Comparison of ENCODE assay signal across 8 cellular contexts in genomic region chr3:14143826-14144225, GRCh38. TPM values are rescaled to one million over a fixed set of nuclear protein-coding genes. Genes with fewer than 3 reads are reported as not detected.
DNase-seq lines count a peak whose midpoint lies in the region; ATAC-seq lines count a peak whose summit lies in the region.

No MANE protein-coding gene starts in this region.

- no peak for DNase-seq in activated naive CD4-positive, alpha-beta T cell treated with Interleukin-2 at 50 U/mL for 16 hours
- peak; percentile 57 for DNase-seq in left cardiac atrium
- DNase-seq in mucosa of gallbladder (ENCODE audit: low spot score): no peak
- no peak for DNase-seq in NCI-H1417 (lab: John Stamatoyannopoulos, UW)

- no peaks in the 10 kb centered on the region for H3K27me3 ChIP-seq in skeletal muscle satellite cell (ENCODE audit: control insufficient read depth, insufficient read depth, low read length)

- peaks cover 56% of the 10 kb centered on the region for H3K4me1 ChIP-seq in skeletal muscle satellite cell (ENCODE audit: control insufficient read depth, insufficient read depth, low read length)

- peak overlapping the region; percentile 81 for H3K4me2 ChIP-seq in skeletal muscle satellite cell (ENCODE audit: low read length)

- ATAC-seq in left cardiac atrium (peak; percentile 60 to 68), GM19328 (IDR thresholded peaks at IDR 0.05; ENCODE audit: unreplicated experiment) (no peak)

- peak overlapping the region; percentile 57 for H3K4me3 ChIP-seq in skeletal muscle satellite cell (ENCODE audit: low read length)

- H3K36me3 Mint-ChIP-seq in activated naive CD4-positive, alpha-beta T cell treated with anti-CD3 and anti-CD28 coated beads, Interleukin-2, amount 50 U/mL, for 24 hours: peaks cover 13% of the 10 kb centered on the region
- peaks cover 7% of the 10 kb centered on the region for H3K36me3 Mint-ChIP-seq in activated naive CD8-positive, alpha-beta T cell

- H3K4me3 Mint-ChIP-seq in activated naive CD4-positive, alpha-beta T cell treated with anti-CD3 and anti-CD28 coated beads, Interleukin-2, amount 50 U/mL, for 24 hours: peak overlapping the region; percentile 36
- H3K4me3 Mint-ChIP-seq in activated naive CD8-positive, alpha-beta T cell: peak overlapping the region; percentile 76

- H3K9me3 Mint-ChIP-seq in activated naive CD4-positive, alpha-beta T cell treated with anti-CD3 and anti-CD28 coated beads, Interleukin-2, amount 50 U/mL, for 24 hours: no peaks in the 10 kb centered on the region
- no peaks in the 10 kb centered on the region for H3K9me3 Mint-ChIP-seq in activated naive CD8-positive, alpha-beta T cell (ENCODE audit: low read depth)

- peaks cover 65% of the 10 kb centered on the region for H3K4me1 Mint-ChIP-seq in activated naive CD4-positive, alpha-beta T cell treated with anti-CD3 and anti-CD28 coated beads, Interleukin-2, amount 50 U/mL, for 24 hours
- H3K4me1 Mint-ChIP-seq in activated naive CD8-positive, alpha-beta T cell (ENCODE audit: low read depth): peaks cover 57% of the 10 kb centered on the region

- peak overlapping the region; percentile 91 for H3K9ac ChIP-seq in skeletal muscle satellite cell (ENCODE audit: low read depth, low read length)

- intact Hi-C loops in left cardiac atrium (cut with DNase I): no loop called here

- H3K36me3 ChIP-seq in skeletal muscle satellite cell (ENCODE audit: insufficient read depth, low read length): peaks cover 57% of the 10 kb centered on the region

- H3K27me3 Mint-ChIP-seq in activated naive CD4-positive, alpha-beta T cell treated with anti-CD3 and anti-CD28 coated beads, Interleukin-2, amount 50 U/mL, for 24 hours: no peaks in the 10 kb centered on the region
- no peaks in the 10 kb centered on the region for H3K27me3 Mint-ChIP-seq in activated naive CD8-positive, alpha-beta T cell

- H3K27ac Mint-ChIP-seq in activated naive CD4-positive, alpha-beta T cell treated with anti-CD3 and anti-CD28 coated beads, Interleukin-2, amount 50 U/mL, for 24 hours: peak overlapping the region; percentile 90
- peak overlapping the region; percentile 94 for H3K27ac Mint-ChIP-seq in activated naive CD8-positive, alpha-beta T cell

- no peaks in the 10 kb centered on the region for H3K9me3 ChIP-seq in skeletal muscle satellite cell (replicated peaks; ENCODE audit: low read length)

RNA-seq across cellular contexts. Expression of gene TMEM43, which starts 19.0 kb away (rescaled TPM):
- total RNA-seq in left cardiac atrium (10 to 100 TPM; 50.1 to 95.3 TPM), mucosa of gallbladder (51.2 TPM)
- total RNA-seq in skeletal muscle satellite cell (2012; rRNA removed): 88.0 and 97.6 TPM in 2 replicates

RNA-seq across cellular contexts. Expression of gene CHCHD4, which starts 19.2 kb away (rescaled TPM):
- total RNA-seq in left cardiac atrium (10 to 100 TPM; 21.8 to 25.9 TPM), mucosa of gallbladder (13.2 TPM)
- 20.3 and 21.6 TPM in 2 replicates for total RNA-seq in skeletal muscle satellite cell (2012; rRNA removed)

RNA-seq across cellular contexts. Expression of gene XPC, which starts 34.6 kb away (rescaled TPM):
- 10 to 100 TPM; 10.6 to 15.0 TPM for total RNA-seq in left cardiac atrium
- 19.9 and 31.9 TPM in 2 replicates for total RNA-seq in skeletal muscle satellite cell (2012; rRNA removed)
- 33.3 TPM for total RNA-seq in mucosa of gallbladder

RNA-seq across cellular contexts. Expression of gene LSM3, which starts 34.8 kb away (rescaled TPM):
- total RNA-seq in left cardiac atrium (10 to 100 TPM; 15.8 to 17.5 TPM), mucosa of gallbladder (11.3 TPM)
- total RNA-seq in skeletal muscle satellite cell (2012; rRNA removed): 9.4 and 10.6 TPM in 2 replicates
